11 cellular contexts compared by ENCODE assay signal in genomic region chr13:112332727-112333126, GRCh38. TPM values are rescaled to one million over a fixed set of nuclear protein-coding genes. Genes with fewer than 3 reads are reported as not detected.
"Had no signal": no experiment of that assay in that cellular context is flagged by ENCODE, and none has a peak within 500 bp of the region (broad histone marks: within the 10 kb centered on the region; RNA-seq: fewer than 3 reads in every experiment).

No MANE protein-coding gene starts in this region.

- H3K4me3 ChIP-seq: GM23338, HAP-1, K562 had no signal

- DNase-seq: H7, HFFc6, IMR-90, KG1 had no signal

- H3K4me2 ChIP-seq: GM23338 had no signal

- H3K4me1 ChIP-seq: HAP-1 had no signal

- FAIRE-seq: K562 had no signal

- H3K36me3 ChIP-seq: HAP-1 had no signal

- H3K27ac ChIP-seq: HL-60 had no signal

- H3K9me3 ChIP-seq: HAP-1 had no signal

- ATAC-seq: HCT116, K562 had no signal

RNA-seq across cellular contexts. Expression of gene SPACA7, which starts 43.4 kb away (rescaled TPM):
- total RNA-seq: GM23338, H4, H7, HFFc6, HT1080, IMR-90, K562 had no signal
- polyA plus RNA-seq: GM23338, IMR-90, K562 had no signal
